In the genomic region with DNA sequence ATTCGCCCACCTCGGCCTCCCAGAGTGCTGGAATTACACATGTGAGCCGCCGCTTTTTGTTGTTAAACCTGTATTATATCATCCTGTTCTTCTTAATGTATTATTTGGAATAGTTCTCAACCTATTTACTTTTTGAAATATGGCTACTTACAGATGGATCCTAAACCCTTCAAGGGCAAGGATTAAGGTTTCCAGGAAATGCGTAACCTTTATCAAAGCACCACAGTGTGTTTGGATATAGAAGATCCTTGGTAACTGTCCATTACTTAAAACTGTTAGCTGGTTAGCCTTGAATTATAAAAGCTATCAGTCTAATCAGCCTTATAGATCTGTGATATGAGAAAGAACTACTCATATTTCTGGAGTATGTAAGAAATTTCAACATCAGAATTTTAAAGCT, we compare ENCODE assay signal across 11 cellular contexts.
"Had no signal": no experiment of that assay in that cellular context is flagged by ENCODE, and none has a peak within 500 bp of the region (broad histone marks: within the 10 kb centered on the region; RNA-seq: fewer than 3 reads in every experiment).

No MANE protein-coding gene starts in this region.

- DNase-seq: GM23248, GOT3, H7, H9, HCEC 1CT, HFFc6 had no signal

- H3K9ac ChIP-seq: GM23248 had no signal

- H3K27ac ChIP-seq: GM23248 had no signal

- H3K4me2 ChIP-seq: GM23338 had no signal

- H3K36me3 ChIP-seq: HAP-1 had no signal

- ATAC-seq: GM23338, HCT116 had no signal

- FAIRE-seq: H1, H54 had no signal

- H3K4me3 ChIP-seq: GM23248, GM23338, HAP-1 had no signal

- H3K4me1 ChIP-seq: HAP-1 had no signal

- H2AFZ ChIP-seq: GM23248, GM23338 had no signal
